8 cellular contexts compared by ENCODE assay signal in the genomic region with DNA sequence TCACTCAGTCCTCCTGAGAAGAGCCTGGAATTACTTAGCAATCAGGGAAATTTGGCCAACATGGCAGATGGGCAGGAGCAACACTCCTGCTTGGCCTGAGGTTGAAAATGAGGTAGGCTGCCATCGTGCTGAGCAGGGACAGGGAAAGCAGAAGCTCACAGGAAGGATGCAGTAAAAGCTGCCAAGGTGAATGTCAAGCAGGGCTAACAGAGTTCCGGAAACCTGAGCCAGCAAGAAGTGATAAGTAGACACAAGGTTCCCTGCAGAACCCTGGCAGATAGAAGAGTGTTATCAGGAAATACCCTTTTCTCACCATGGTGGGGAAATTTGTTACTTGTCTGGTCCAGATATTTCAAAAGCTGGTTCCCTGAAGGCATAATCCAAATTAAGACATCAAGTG.
"Had no signal": no experiment of that assay in that cellular context is flagged by ENCODE, and none has a peak within 500 bp of the region (broad histone marks: within the 10 kb centered on the region; RNA-seq: fewer than 3 reads in every experiment).

No MANE protein-coding gene starts in this region.

- H2AFZ ChIP-seq: GM23338 had no signal

- FAIRE-seq: K562 had no signal

- H3K4me3 Mint-ChIP-seq: GM23338, HFFc6 had no signal

- H3K9me3 ChIP-seq: HAP-1 had no signal

- H3K36me3 ChIP-seq: HAP-1 had no signal

- H3K27ac ChIP-seq: HL-60 had no signal

- H3K27ac Mint-ChIP-seq: GM23338, HFFc6 had no signal

- H3K4me1 ChIP-seq: HAP-1 had no signal

- H3K4me2 ChIP-seq: GM23338 had no signal

- DNase-seq: H7, HFFc6, IMR-90, KG1 had no signal

- H3K4me3 ChIP-seq: GM23338, HAP-1, K562 had no signal

- H3K9me3 Mint-ChIP-seq: GM23338 had no signal
